30 cellular contexts compared by ENCODE assay signal in the genomic region with DNA sequence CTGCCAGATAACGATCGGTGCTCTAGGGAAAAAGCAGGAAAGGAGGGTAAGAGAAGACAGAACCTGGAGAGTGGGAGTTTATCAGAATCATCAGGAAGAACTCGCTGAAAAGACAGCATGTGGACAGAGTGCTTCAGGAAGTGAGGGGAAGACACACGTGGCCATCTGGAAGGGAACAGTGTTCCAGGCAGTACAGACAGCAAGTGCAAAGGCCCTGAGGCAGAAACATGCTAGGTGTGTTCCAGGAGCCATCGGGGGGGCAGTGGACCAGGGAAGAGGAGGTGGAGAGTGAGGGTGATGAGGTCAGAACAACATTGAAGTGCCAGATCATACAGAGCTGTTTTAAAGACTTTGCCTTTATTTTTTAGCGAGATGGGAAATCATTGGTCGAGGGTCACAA.
"Had no signal": no experiment of that assay in that cellular context is flagged by ENCODE, and none has a peak within 500 bp of the region (broad histone marks: within the 10 kb centered on the region; RNA-seq: fewer than 3 reads in every experiment).

No MANE protein-coding gene starts in this region.

- H3K27ac ChIP-seq: dorsolateral prefrontal cortex, epithelial cell of prostate, foreskin keratinocyte, gastroesophageal sphincter, heart left ventricle, left lung, neutrophil, parathyroid adenoma, suprapubic skin, vagina had no signal

- H3K36me3 ChIP-seq: gastroesophageal sphincter, heart left ventricle, left lung, neutrophil, suprapubic skin, vagina had no signal

- H2AFZ ChIP-seq: parathyroid adenoma had no signal

- H3K79me2 ChIP-seq: parathyroid adenoma had no signal

- H3K4me1 Mint-ChIP-seq: naive B cell; neural crest cell; stimulated activated naive CD8-positive, alpha-beta T cell treated with anti-CD3 and anti-CD28 coated beads, Interleukin-15, amount 100 ng/mL, for 72 hours had no signal

- H3K4me1 ChIP-seq: foreskin keratinocyte, gastroesophageal sphincter, heart left ventricle, left lung, parathyroid adenoma, suprapubic skin, vagina had no signal

- DNase-seq: dorsolateral prefrontal cortex; effector CD8-positive, alpha-beta T cell; endodermal cell; foreskin keratinocyte; heart left ventricle; hippocampal formation; left cardiac atrium; left lung; mesenchymal stem cell; mucosa of descending colon; naive B cell; stimulated activated CD4-positive, alpha-beta T cell treated with anti-CD3 and anti-CD28 coated beads, Interleukin-12 subunit alpha, Interleukin-12 subunit beta, amount 100 ng/mL, for 4 hours; stimulated activated CD4-positive, alpha-beta T cell treated with anti-CD3 and anti-CD28 coated beads, Interleukin-1b, Interleukin-23, amount 100 ng/mL, for 48 hours; stimulated activated CD4-positive, alpha-beta T cell treated with anti-CD3 and anti-CD28 coated beads, Interleukin-4, amount 100 ng/mL, for 1 hour; stimulated activated CD8-positive, alpha-beta memory T cell treated with anti-CD3 and anti-CD28 coated beads, Interleukin-4, amount 100 ng/mL, for 48 hours; stimulated activated naive CD4-positive, alpha-beta T cell; stimulated activated naive CD8-positive, alpha-beta T cell treated with anti-CD3 and anti-CD28 coated beads, Interleukin-15, amount 100 ng/mL, for 72 hours; trophoblast cell had no signal

- H3K9me3 Mint-ChIP-seq: neural crest cell had no signal

- H3K36me3 Mint-ChIP-seq: mesothelial cell of epicardium; natural killer cell treated with Interleukin-12 subunit alpha and Interleukin-12 subunit beta and Interleukin-15 and Interleukin-18, amount 100 ng/mL, for 72 hours had no signal

- H3K4me2 ChIP-seq: smooth muscle cell had no signal

- H3K27me3 Mint-ChIP-seq: stimulated activated naive CD8-positive, alpha-beta T cell treated with anti-CD3 and anti-CD28 coated beads, Interleukin-15, amount 100 ng/mL, for 72 hours had no signal

- H3K27me3 ChIP-seq: foreskin keratinocyte, gastroesophageal sphincter, left lung, neutrophil, suprapubic skin, vagina had no signal

- H3K4me3 Mint-ChIP-seq: endodermal cell; mesothelial cell of epicardium; naive B cell; natural killer cell treated with Interleukin-12 subunit alpha and Interleukin-12 subunit beta and Interleukin-15 and Interleukin-18, amount 100 ng/mL, for 72 hours; neural crest cell; stimulated activated naive CD8-positive, alpha-beta T cell treated with anti-CD3 and anti-CD28 coated beads, Interleukin-15, amount 100 ng/mL, for 72 hours had no signal

- FAIRE-seq: islet of Langerhans had no signal

- H3K27ac Mint-ChIP-seq: endodermal cell; mesothelial cell of epicardium; natural killer cell treated with Interleukin-12 subunit alpha and Interleukin-12 subunit beta and Interleukin-15 and Interleukin-18, amount 100 ng/mL, for 72 hours; progenitor cell of endocrine pancreas; stimulated activated naive CD8-positive, alpha-beta T cell treated with anti-CD3 and anti-CD28 coated beads, Interleukin-15, amount 100 ng/mL, for 72 hours had no signal

- H3K4me3 ChIP-seq: dorsolateral prefrontal cortex, gastroesophageal sphincter, heart left ventricle, left lung, mucosa of descending colon, smooth muscle cell, suprapubic skin, vagina had no signal

- H3K9me3 ChIP-seq: gastroesophageal sphincter, heart left ventricle, left lung, mucosa of descending colon, neutrophil, suprapubic skin, vagina had no signal

- H3K9ac ChIP-seq: parathyroid adenoma had no signal
